In genomic region chr5:179806250-179807045, GRCh38 we compare ENCODE assay signal across 8 cellular contexts. TPM values are rescaled to one million over a fixed set of nuclear protein-coding genes. Genes with fewer than 3 reads are reported as not detected.
DNase-seq lines count a peak whose midpoint lies in the region; ATAC-seq and TF ChIP-seq lines count a peak whose summit lies in the region.

TSS of gene MGAT4B (minus strand) at chr5:179806866. CDS start at chr5:179806583, 283 bp downstream.

- H3K36me3 ChIP-seq in OCI-LY7 (ENCODE audit: insufficient read depth, low read length) (no peaks in the 10 kb centered on the region), upper lobe of left lung (peaks cover 0 to 2% (median 1%) of the 10 kb centered on the region in 4 donors)

- peaks cover 20% of the 10 kb centered on the region for H3K4me1 ChIP-seq in OCI-LY7 (ENCODE audit: insufficient read depth, low read length, poor library complexity, severe bottlenecking)
- peaks cover 37 to 56% (median 40%) of the 10 kb centered on the region in 4 donors for H3K4me1 ChIP-seq in upper lobe of left lung

- H3K9me3 Mint-ChIP-seq in natural killer cell treated with Interleukin-12 subunit alpha and Interleukin-12 subunit beta and Interleukin-15 and Interleukin-18, amount 100 ng/mL, for 72 hours, result no peaks in the 10 kb centered on the region

- intact Hi-C loops in OCI-LY7 (cut with micrococcal nuclease; ENCODE audit: unreplicated experiment), result loop anchor here (1.0 to 10.0 kb wide), 6 partner anchors 10 to 1692 kb away; partner anchors contain the start of genes MAML1, N4BP3 and TBC1D9B

- peak within 1 kb of the TSS; percentile 86 for H3K4me3 ChIP-seq in OCI-LY7 (ENCODE audit: low read depth, low read length, poor library complexity, severe bottlenecking)
- H3K4me3 ChIP-seq in foreskin fibroblast (ENCODE audit: low read depth in 1 of 2, low read length in 2 of 2), result peak within 1 kb of the TSS; percentile 64 to 75
- H3K4me3 ChIP-seq in upper lobe of left lung, result peak within 1 kb of the TSS; percentile 79 to 99 (median 88)

- no peaks in the 10 kb centered on the region for H3K9me3 ChIP-seq in OCI-LY7 (ENCODE audit: low read length)
- H3K9me3 ChIP-seq in upper lobe of left lung, result no peaks in the 10 kb centered on the region

- peak within 1 kb of the TSS; percentile 83 for H3K4me2 ChIP-seq in OCI-LY7 (ENCODE audit: low read length)

- no peak for TF ChIP-seq CTCF in OCI-LY7 (conservative IDR thresholded peaks at IDR 0.05; ENCODE audit: low read length)
- no peak for TF ChIP-seq CTCF in foreskin fibroblast (IDR thresholded peaks at IDR 0.05; ENCODE audit: low read depth, low read length)
- TF ChIP-seq CTCF in upper lobe of left lung (IDR thresholded peaks at IDR 0.05), result peak in 1 of 6 experiments; percentile 31

- no peaks in the 10 kb centered on the region for H3K36me3 Mint-ChIP-seq in natural killer cell treated with Interleukin-12 subunit alpha and Interleukin-12 subunit beta and Interleukin-15 and Interleukin-18, amount 100 ng/mL, for 72 hours

- peak; percentile 72 for DNase-seq in Caki2 (ENCODE audit: low read depth)
- peak; percentile 83 for DNase-seq in OCI-LY7 (ENCODE audit: low spot score)
- DNase-seq in activated gamma-delta T cell treated with Interleukin-2 at 50 U/mL for 16 hours, result peak; percentile 50
- DNase-seq in foreskin fibroblast, result peak; percentile 77 to 94
- peak; percentile 75 for DNase-seq in natural killer cell treated with Interleukin-12 subunit alpha and Interleukin-12 subunit beta and Interleukin-15 and Interleukin-18, amount 100 ng/mL, for 72 hours (ENCODE audit: low spot score)
- peak; percentile 79 to 95 for DNase-seq in upper lobe of left lung

- CTCF ChIA-PET in OCI-LY7 (lab: Charles Lee; ENCODE audit: unreplicated experiment), result no interaction called here

- peak within 1 kb of the TSS; percentile 77 for H2AFZ ChIP-seq in OCI-LY7 (ENCODE audit: low read length)

- 0 to 1% methylated on average over 2 to 58 of the region's 108 CpGs for WGBS in upper lobe of left lung, 2 donors

- peak within 1 kb of the TSS; percentile 80 for H3K4me3 Mint-ChIP-seq in natural killer cell treated with Interleukin-12 subunit alpha and Interleukin-12 subunit beta and Interleukin-15 and Interleukin-18, amount 100 ng/mL, for 72 hours

- H3K4me1 Mint-ChIP-seq in natural killer cell treated with Interleukin-12 subunit alpha and Interleukin-12 subunit beta and Interleukin-15 and Interleukin-18, amount 100 ng/mL, for 72 hours (ENCODE audit: low read depth in 2 of 2), result peaks cover 21 to 24% of the 10 kb centered on the region in 2 donors

- BruUV-seq in OCI-LY7 (replicated peaks; lab: Mats Ljungman, UMichigan), result no TSS peak

- H3K27ac Mint-ChIP-seq in natural killer cell treated with Interleukin-12 subunit alpha and Interleukin-12 subunit beta and Interleukin-15 and Interleukin-18, amount 100 ng/mL, for 72 hours, result no peak within 1 kb of the TSS

- no peaks in the 10 kb centered on the region for H4K20me1 ChIP-seq in OCI-LY7 (ENCODE audit: insufficient read depth, low read length)

- H3K27me3 Mint-ChIP-seq in natural killer cell treated with Interleukin-12 subunit alpha and Interleukin-12 subunit beta and Interleukin-15 and Interleukin-18, amount 100 ng/mL, for 72 hours, result no peaks in the 10 kb centered on the region

- no peaks in the 10 kb centered on the region for H3K27me3 ChIP-seq in upper lobe of left lung

- no peak for TF ChIP-seq EP300 in upper lobe of left lung (IDR thresholded peaks at IDR 0.05)

- no peaks in the 10 kb centered on the region for H3K9me2 ChIP-seq in OCI-LY7 (ENCODE audit: insufficient read depth, low read length)

- H3K79me2 ChIP-seq in OCI-LY7 (ENCODE audit: insufficient read depth, low read depth, low read length), result no peaks in the 10 kb centered on the region

- in situ Hi-C loops in Caki2 (cut with HindIII; ENCODE audit: low pct_unique_long_range_greater_than_20kb, low sequenced_read_pairs), result no loop called here

- TF ChIP-seq POLR2A in upper lobe of left lung (IDR thresholded peaks at IDR 0.05), result peak in 3 of 4 donors; percentile 43 to 71 (median 51)

- H3K27ac ChIP-seq in OCI-LY7 (ENCODE audit: low read depth, low read length, poor library complexity, severe bottlenecking) (peak within 1 kb of the TSS; percentile 48), upper lobe of left lung (peak within 1 kb of the TSS; percentile 90 to 97 (median 94))

- ATAC-seq in GM19438 (IDR thresholded peaks at IDR 0.05; ENCODE audit: low read depth, unreplicated experiment) (peak; percentile 63), HG03460 (IDR thresholded peaks at IDR 0.05; ENCODE audit: unreplicated experiment) (peak; percentile 67), upper lobe of left lung (ENCODE audit: low FRiP score in 2 of 2) (peak; percentile 90 to 94)
- ATAC-seq in natural killer cell treated with Interleukin-12 subunit alpha and Interleukin-12 subunit beta and Interleukin-15 and Interleukin-18, amount 100 ng/mL, for 72 hours, result peak; percentile 88 to 90

- POLR2A ChIA-PET in OCI-LY7 (lab: Charles Lee), result interaction anchor here (0.6 to 0.8 kb wide), 3 partner anchors 13 to 185 kb away, joined by 3 read pairs; no protein-coding TSS in a partner anchor

RNA-seq across cellular contexts. Expression of gene MGAT4B, which starts in this region (rescaled TPM):
- total RNA-seq in Caki2 (2014; rRNA removed; shearing (Covaris generic); ENCODE audit: low replicate concordance), result 656 and 666 TPM in 2 replicates
- 58.8 and 61.1 TPM in 2 replicates for total RNA-seq in OCI-LY7 (2014; rRNA removed; shearing (Covaris generic))
- total RNA-seq in OCI-LY7 (2022) (90.2 and 96.5 TPM in 2 replicates), upper lobe of left lung (100 to 1,000 TPM; 107 to 266 (median 158) TPM)
- 100 to 1,000 TPM in 1 of 2 donors, 10 to 100 TPM in 1; 73.2 to 105 TPM for total RNA-seq in natural killer cell treated with Interleukin-12 subunit alpha and Interleukin-12 subunit beta and Interleukin-15 and Interleukin-18, amount 100 ng/mL, for 72 hours

Comparison
In these comparisons a context has a peak if more than half of its experiments do, and no peak if none do; other contexts are left out.
1. Peak in every context shown above with its lines: DNase-seq, ATAC-seq, H3K4me3 ChIP-seq and H3K27ac ChIP-seq.